In genomic region chr9:79858509-79858908, GRCh38 we compare ENCODE assay signal across 8 cellular contexts.
DNase-seq lines count a peak whose midpoint lies in the region; ATAC-seq and TF ChIP-seq lines count a peak whose summit lies in the region.

No MANE protein-coding gene starts in this region.

- POLR2A ChIA-PET in activated CD4-positive, alpha-beta memory T cell treated with anti-CD3 and anti-CD28 coated beads, Interleukin-2, amount 10 ng/mL, durations not matched to agents 7 days and 5 days (lab: Charles Lee): interaction anchor here (0.6 kb wide), 1 partner anchor 95 kb away, joined by 3 read pairs; no protein-coding TSS in a partner anchor

- H3K27me3 Mint-ChIP-seq in effector memory CD8-positive, alpha-beta T cell: no peaks in the 10 kb centered on the region
- no peaks in the 10 kb centered on the region for H3K27me3 Mint-ChIP-seq in activated CD4-positive, alpha-beta memory T cell treated with anti-CD3 and anti-CD28 coated beads, Interleukin-2, amount 10 ng/mL, durations not matched to agents 7 days and 5 days

- H3K27me3 ChIP-seq in ascending aorta: no peaks in the 10 kb centered on the region

- H3K4me1 ChIP-seq in ascending aorta: no peaks in the 10 kb centered on the region

- H3K4me3 ChIP-seq in ascending aorta: no peak overlapping the region

- peak; percentile 48 for ATAC-seq in left ventricle myocardium superior
- ATAC-seq in Right ventricle myocardium superior (ENCODE audit: poor library complexity): no peak
- ATAC-seq in effector memory CD8-positive, alpha-beta T cell (replicated peaks): peak; percentile 73
- ATAC-seq in GM21825 (IDR thresholded peaks at IDR 0.05; ENCODE audit: unreplicated experiment): no peak

- intact Hi-C loops in left ventricle myocardium superior (cut with micrococcal nuclease): no loop called here
- intact Hi-C loops in Right ventricle myocardium superior (cut with DNase I): no loop called here
- intact Hi-C loops in ascending aorta (cut with DNase I): no loop called here

- H3K9me3 ChIP-seq in ascending aorta: no peaks in the 10 kb centered on the region

- H3K9me3 Mint-ChIP-seq in effector memory CD8-positive, alpha-beta T cell: no peaks in the 10 kb centered on the region
- peaks cover 15% of the 10 kb centered on the region for H3K9me3 Mint-ChIP-seq in activated CD4-positive, alpha-beta memory T cell treated with anti-CD3 and anti-CD28 coated beads, Interleukin-2, amount 10 ng/mL, durations not matched to agents 7 days and 5 days

- no peaks in the 10 kb centered on the region for H3K36me3 ChIP-seq in ascending aorta

- no peak for TF ChIP-seq CTCF in ascending aorta (IDR thresholded peaks at IDR 0.05)

- H3K4me3 Mint-ChIP-seq in effector memory CD8-positive, alpha-beta T cell: peak overlapping the region; percentile 7 to 71
- no peak overlapping the region for H3K4me3 Mint-ChIP-seq in activated CD4-positive, alpha-beta memory T cell treated with anti-CD3 and anti-CD28 coated beads, Interleukin-2, amount 10 ng/mL, durations not matched to agents 7 days and 5 days

- no peak overlapping the region for H3K27ac ChIP-seq in ascending aorta

- CTCF ChIA-PET in activated CD4-positive, alpha-beta memory T cell treated with anti-CD3 and anti-CD28 coated beads, Interleukin-2, amount 10 ng/mL, durations not matched to agents 7 days and 5 days (lab: Charles Lee): no interaction called here

- H3K4me1 Mint-ChIP-seq in effector memory CD8-positive, alpha-beta T cell (ENCODE audit: low read depth in 2 of 2): peaks cover 3 to 8% of the 10 kb centered on the region in 2 donors
- peaks cover 4% of the 10 kb centered on the region for H3K4me1 Mint-ChIP-seq in activated CD4-positive, alpha-beta memory T cell treated with anti-CD3 and anti-CD28 coated beads, Interleukin-2, amount 10 ng/mL, durations not matched to agents 7 days and 5 days

- DNase-seq in left ventricle myocardium superior (no peak), Right ventricle myocardium superior (no peak), M059J (ENCODE audit: low read depth) (peak; percentile 85), DMS 273 (lab: John Stamatoyannopoulos, UW; ENCODE audit: unreplicated experiment) (no peak), ascending aorta (ENCODE audit: low spot score in 2 of 2) (no peak)
- no peak for DNase-seq in effector memory CD8-positive, alpha-beta T cell
- no peak for DNase-seq in activated CD4-positive, alpha-beta memory T cell treated with anti-CD3 and anti-CD28 coated beads, Interleukin-2, amount 10 ng/mL, durations not matched to agents 7 days and 5 days

- peak overlapping the region; percentile 77 to 92 for H3K27ac Mint-ChIP-seq in effector memory CD8-positive, alpha-beta T cell
- H3K27ac Mint-ChIP-seq in activated CD4-positive, alpha-beta memory T cell treated with anti-CD3 and anti-CD28 coated beads, Interleukin-2, amount 10 ng/mL, durations not matched to agents 7 days and 5 days: no peak overlapping the region

- H3K36me3 Mint-ChIP-seq in effector memory CD8-positive, alpha-beta T cell (ENCODE audit: insufficient read depth): peaks cover 2% of the 10 kb centered on the region
- no peaks in the 10 kb centered on the region for H3K36me3 Mint-ChIP-seq in activated CD4-positive, alpha-beta memory T cell treated with anti-CD3 and anti-CD28 coated beads, Interleukin-2, amount 10 ng/mL, durations not matched to agents 7 days and 5 days (ENCODE audit: low read depth)

Comparison
In these comparisons a context has a peak if more than half of its experiments do, and no peak if none do; other contexts are left out.
1. ATAC-seq: peak in left ventricle myocardium superior (single experiment) and effector memory CD8-positive, alpha-beta T cell (single experiment); none in Right ventricle myocardium superior (single experiment) and GM21825 (single experiment).